ENCODE assay signal across 1 cellular context in genomic region chr17:13182854-13183253, GRCh38.
TF ChIP-seq lines count a peak whose summit lies in the region.

No MANE protein-coding gene starts in this region.

TF ChIP-seq in HepG2, 621 proteins besides CTCF, POLR2A, EP300 and RAD21 (continued from another document and continues in another):
- no peak for TF ChIP-seq FOXJ3 (CRISPR knock-in tag; IDR thresholded peaks at IDR 0.05; ENCODE audit: borderline replicate concordance)
- no peak for TF ChIP-seq MXD1 (CRISPR knock-in tag; IDR thresholded peaks at IDR 0.05)
- no peak for TF ChIP-seq ZNF441 (CRISPR knock-in tag; IDR thresholded peaks at IDR 0.05; ENCODE audit: borderline replicate concordance)
- TF ChIP-seq PAXIP1 (CRISPR knock-in tag; conservative IDR thresholded peaks at IDR 0.05) = peak; percentile 56
- TF ChIP-seq ZNF567 (CRISPR knock-in tag; IDR thresholded peaks at IDR 0.05; ENCODE audit: borderline replicate concordance) = no peak
- TF ChIP-seq PAF1 (CRISPR knock-in tag; IDR thresholded peaks at IDR 0.05) = no peak
- TF ChIP-seq ISL2 (CRISPR knock-in tag; IDR thresholded peaks at IDR 0.05) = peak; percentile 47; the same call in 1 of the 2 replicates
- no peak for TF ChIP-seq PRMT3 (CRISPR knock-in tag; IDR thresholded peaks at IDR 0.05; ENCODE audit: borderline replicate concordance, low read depth)
- no peak for TF ChIP-seq ZNF576 (CRISPR knock-in tag; IDR thresholded peaks at IDR 0.05)
- TF ChIP-seq HNF1B (CRISPR knock-in tag; IDR thresholded peaks at IDR 0.05) = no peak
- TF ChIP-seq ZZZ3 (CRISPR knock-in tag; IDR thresholded peaks at IDR 0.05; ENCODE audit: borderline replicate concordance) = no peak
- TF ChIP-seq TEF (CRISPR knock-in tag; IDR thresholded peaks at IDR 0.05) = no peak
- TF ChIP-seq HMG20A (CRISPR knock-in tag; IDR thresholded peaks at IDR 0.05; ENCODE audit: borderline replicate concordance) = 0 out of 2 replicates have a peak, but pooled peaks have one; percentile 39
- no peak for TF ChIP-seq SRY (CRISPR knock-in tag; IDR thresholded peaks at IDR 0.05)
- TF ChIP-seq PATZ1 (CRISPR knock-in tag; IDR thresholded peaks at IDR 0.05) = no peak
- TF ChIP-seq FOXA1 (IDR thresholded peaks at IDR 0.05) = no peak
- 0 out of 2 replicates have a peak, but pooled peaks have one; percentile 12 for TF ChIP-seq FOXA1 (CRISPR knock-in tag; IDR thresholded peaks at IDR 0.05)
- peak in 1 of 2 experiments; percentile 59; a peak in 1 of 4 replicates for TF ChIP-seq NR2F1 (CRISPR knock-in tag; IDR thresholded peaks at IDR 0.05)
- peak; percentile 80 for TF ChIP-seq ARID5B (CRISPR knock-in tag; IDR thresholded peaks at IDR 0.05)
- TF ChIP-seq POLR2G (IDR thresholded peaks at IDR 0.05; ENCODE audit: low read depth, low read length) = no peak
- 0 out of 2 replicates have a peak, but pooled peaks have one; percentile 70 for TF ChIP-seq NR2F2 (IDR thresholded peaks at IDR 0.05; ENCODE audit: borderline replicate concordance, low read depth)
- peak; percentile 94 for TF ChIP-seq MEF2D (CRISPR knock-in tag; IDR thresholded peaks at IDR 0.05)
- TF ChIP-seq KLF15 (CRISPR knock-in tag; IDR thresholded peaks at IDR 0.05; ENCODE audit: borderline replicate concordance) = no peak
- no peak for TF ChIP-seq ADNP (CRISPR knock-in tag; IDR thresholded peaks at IDR 0.05)
- TF ChIP-seq ZNF737 (CRISPR knock-in tag; IDR thresholded peaks at IDR 0.05; ENCODE audit: borderline replicate concordance) = no peak
- TF ChIP-seq BCL6 (CRISPR knock-in tag; IDR thresholded peaks at IDR 0.05) = peak; percentile 45; the same call in 1 of the 2 replicates
- TF ChIP-seq ZNF574 (CRISPR knock-in tag; IDR thresholded peaks at IDR 0.05) = no peak
- TF ChIP-seq ELF3 (CRISPR knock-in tag; IDR thresholded peaks at IDR 0.05) = peak; percentile 40; the same call in 1 of the 2 replicates
- peak; percentile 84; the same call in 1 of the 2 replicates for TF ChIP-seq AHDC1 (CRISPR knock-in tag; IDR thresholded peaks at IDR 0.05; ENCODE audit: borderline replicate concordance)
- peak; percentile 70; the same call in 1 of the 2 replicates for TF ChIP-seq RXRA (CRISPR knock-in tag; IDR thresholded peaks at IDR 0.05)
- TF ChIP-seq ZFP36 (IDR thresholded peaks at IDR 0.05; ENCODE audit: borderline replicate concordance, low read depth, low read length, partially characterized antibody) = no peak
- TF ChIP-seq ZNF674 (CRISPR knock-in tag; IDR thresholded peaks at IDR 0.05; ENCODE audit: low read depth) = no peak
- peak; percentile 38 for TF ChIP-seq ZEB1 (IDR thresholded peaks at IDR 0.05; ENCODE audit: insufficient replicate concordance, low read depth)
- no peak for TF ChIP-seq FOXO4 (CRISPR knock-in tag; conservative IDR thresholded peaks at IDR 0.05)
- no peak for TF ChIP-seq HDAC2 (CRISPR knock-in tag; IDR thresholded peaks at IDR 0.05)
